In genomic region chr2:74080346-74080745, GRCh38 we compare ENCODE assay signal across 8 cellular contexts.
DNase-seq lines count a peak whose midpoint lies in the region; ATAC-seq and TF ChIP-seq lines count a peak whose summit lies in the region.

No MANE protein-coding gene starts in this region.

- no peak for DNase-seq in GM06990 (ENCODE audit: extremely low read depth, insufficient read length)
- DNase-seq in iPS-NIHi7 (ENCODE audit: extremely low spot score): peak; percentile 62
- no peak for DNase-seq in midbrain (lab: John Stamatoyannopoulos, UW)
- DNase-seq in Right ventricle myocardium inferior (ENCODE audit: missing footprints): no peak
- DNase-seq in UCSD-AML1 (lab: John Stamatoyannopoulos, UW; ENCODE audit: unreplicated experiment): no peak
- DNase-seq in NCI-H2171 (lab: John Stamatoyannopoulos, UW): no peak

- TF ChIP-seq EP300 in Ishikawa (IDR thresholded peaks at IDR 0.05; ENCODE audit: borderline replicate concordance): no peak

- peaks cover 25% of the 10 kb centered on the region for H3K36me3 ChIP-seq in GM06990 (ENCODE audit: control insufficient read depth, insufficient read depth, low read length)

- peak; percentile 41 for TF ChIP-seq RAD21 in Ishikawa (IDR thresholded peaks at IDR 0.05; ENCODE audit: low read depth)

- no peak overlapping the region for H3K4me3 ChIP-seq in GM06990 (replicated peaks; ENCODE audit: low read depth, low read length)

- TF ChIP-seq CTCF in GM06990 (IDR thresholded peaks at IDR 0.05; ENCODE audit: insufficient read depth, low read length, poor library complexity, severe bottlenecking): peak; percentile 36

- ATAC-seq in GM21526 (IDR thresholded peaks at IDR 0.05; ENCODE audit: low FRiP score, unreplicated experiment) (peak; percentile 8), Right ventricle myocardium inferior (no peak)

- no peaks in the 10 kb centered on the region for H3K27me3 ChIP-seq in GM06990 (replicated peaks; ENCODE audit: control insufficient read depth, insufficient read depth, low read length)

- intact Hi-C loops in Right ventricle myocardium inferior (cut with DNase I): no loop called here

TF ChIP-seq in Ishikawa, 13 proteins besides CTCF, POLR2A, EP300 and RAD21:
- no peak for TF ChIP-seq TEAD4 (IDR thresholded peaks at IDR 0.05)
- TF ChIP-seq, protein P1, sequence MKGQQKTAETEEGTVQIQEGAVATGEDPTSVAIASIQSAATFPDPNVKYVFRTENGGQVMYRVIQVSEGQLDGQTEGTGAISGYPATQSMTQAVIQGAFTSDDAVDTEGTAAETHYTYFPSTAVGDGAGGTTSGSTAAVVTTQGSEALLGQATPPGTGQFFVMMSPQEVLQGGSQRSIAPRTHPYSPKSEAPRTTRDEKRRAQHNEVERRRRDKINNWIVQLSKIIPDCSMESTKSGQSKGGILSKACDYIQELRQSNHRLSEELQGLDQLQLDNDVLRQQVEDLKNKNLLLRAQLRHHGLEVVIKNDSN (IDR thresholded peaks at IDR 0.05): no peak
- TF ChIP-seq MAX (IDR thresholded peaks at IDR 0.05): no peak
- TF ChIP-seq TCF12 (IDR thresholded peaks at IDR 0.05; ENCODE audit: low read depth): no peak
- no peak for TF ChIP-seq ZBTB7A (IDR thresholded peaks at IDR 0.05; ENCODE audit: low read depth)
- no peak for TF ChIP-seq FOXM1 (IDR thresholded peaks at IDR 0.05; ENCODE audit: borderline replicate concordance, low read depth)
- no peak for TF ChIP-seq NFIC (IDR thresholded peaks at IDR 0.05)
- no peak for TF ChIP-seq TAF1 (IDR thresholded peaks at IDR 0.05; ENCODE audit: low read depth)
- no peak for TF ChIP-seq REST (IDR thresholded peaks at IDR 0.05; ENCODE audit: low read depth)
- TF ChIP-seq EGR1 (IDR thresholded peaks at IDR 0.05): no peak
